In the genomic region with DNA sequence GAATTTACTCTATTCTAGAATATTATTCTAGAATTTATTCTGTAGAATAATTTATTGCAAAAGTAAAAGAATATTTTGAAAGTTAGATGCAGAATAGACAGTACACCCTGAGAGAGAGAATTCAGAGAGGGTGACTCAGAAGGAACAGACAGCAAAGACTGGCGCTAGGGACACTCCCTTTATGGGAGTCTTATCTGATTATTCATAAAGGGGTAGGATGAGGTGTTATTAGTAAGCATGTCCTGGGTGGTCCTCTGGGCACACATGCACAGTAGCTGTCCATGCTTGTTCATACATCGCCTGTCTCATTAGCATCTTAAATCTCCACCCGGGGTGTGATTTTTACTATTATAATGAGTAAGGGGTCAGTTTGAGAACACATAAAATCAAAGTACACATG, we compare ENCODE assay signal across 22 cellular contexts.
"Had no signal": no experiment of that assay in that cellular context is flagged by ENCODE, and none has a peak within 500 bp of the region (broad histone marks: within the 10 kb centered on the region; RNA-seq: fewer than 3 reads in every experiment).

No MANE protein-coding gene starts in this region.

- H3K4me1 Mint-ChIP-seq: activated naive CD8-positive, alpha-beta T cell treated with anti-CD3 and anti-CD28 coated beads for 36 hours; endodermal cell; mesothelial cell of epicardium; natural killer cell had no signal

- H3K4me3 ChIP-seq: cardiac muscle cell, left ventricle myocardium inferior, sigmoid colon, thoracic aorta had no signal

- H3K27ac Mint-ChIP-seq: activated naive CD8-positive, alpha-beta T cell treated with anti-CD3 and anti-CD28 coated beads for 36 hours; endodermal cell; mesothelial cell of epicardium; natural killer cell; progenitor cell of endocrine pancreas; type B pancreatic cell had no signal

- H3K9me3 Mint-ChIP-seq: activated naive CD8-positive, alpha-beta T cell treated with anti-CD3 and anti-CD28 coated beads for 36 hours; activated T-cell treated with anti-CD3 and anti-CD28 coated beads, Interleukin-2, amount 50 U/mL, for 4 hours; mesothelial cell of epicardium; natural killer cell; type B pancreatic cell had no signal

- H3K36me3 Mint-ChIP-seq: activated naive CD8-positive, alpha-beta T cell treated with anti-CD3 and anti-CD28 coated beads for 36 hours; mesothelial cell of epicardium; natural killer cell; type B pancreatic cell had no signal

- ATAC-seq: activated T-cell treated with anti-CD3 and anti-CD28 coated beads, Interleukin-2, amount 50 U/mL, for 4 hours; natural killer cell had no signal

- FAIRE-seq: frontal cortex had no signal

- DNase-seq: activated CD8-positive, alpha-beta memory T cell treated with anti-CD3 and anti-CD28 coated beads for 24 hours; activated CD8-positive, alpha-beta memory T cell treated with anti-CD3 and anti-CD28 coated beads, Interleukin-2, amount 50 U/mL, for 48 hours; activated naive CD4-positive, alpha-beta T cell treated with Interleukin-2 at 50 U/mL for 16 hours; activated naive CD8-positive, alpha-beta T cell treated with anti-CD3 and anti-CD28 coated beads for 36 hours; activated T-cell treated with anti-CD3 and anti-CD28 coated beads, Interleukin-2, amount 50 U/mL, for 4 hours; amniotic stem cell; cortex of kidney; endodermal cell; hippocampal formation; kidney glomerular epithelial cell; left ventricle myocardium inferior; natural killer cell; retina; sigmoid colon; stimulated activated CD4-positive, alpha-beta T cell treated with anti-CD3 and anti-CD28 coated beads, Interleukin-4, amount 100 ng/mL, for 1 hour; stimulated activated naive CD4-positive, alpha-beta T cell had no signal

- H3K4me3 Mint-ChIP-seq: activated naive CD8-positive, alpha-beta T cell treated with anti-CD3 and anti-CD28 coated beads for 36 hours; activated T-cell treated with anti-CD3 and anti-CD28 coated beads, Interleukin-2, amount 50 U/mL, for 4 hours; endodermal cell; mesothelial cell of epicardium; natural killer cell; type B pancreatic cell had no signal

- H3K27me3 ChIP-seq: cardiac muscle cell, sigmoid colon had no signal

- H3K9me3 ChIP-seq: left ventricle myocardium inferior, sigmoid colon, thoracic aorta had no signal

- H3K4me1 ChIP-seq: left ventricle myocardium inferior, sigmoid colon had no signal

- H3K27ac ChIP-seq: cardiac muscle cell, left ventricle myocardium inferior, sigmoid colon, thoracic aorta had no signal

- H3K36me3 ChIP-seq: cardiac muscle cell, left ventricle myocardium inferior, sigmoid colon, thoracic aorta had no signal
